9 cellular contexts compared by ENCODE assay signal in genomic region chr6:68343901-68344300, GRCh38.
A peak's percentile ranks its signal among the peaks of the same experiment; 100 is the strongest.
DNase-seq lines count a peak whose midpoint lies in the region; ATAC-seq, FAIRE-seq and TF ChIP-seq lines count a peak whose summit lies in the region.
"Had no signal": no experiment of that assay in that cellular context is flagged by ENCODE, and none has a peak within 500 bp of the region (broad histone marks: within the 10 kb centered on the region; RNA-seq: fewer than 3 reads in every experiment).

No MANE protein-coding gene starts in this region.

- no peaks in the 10 kb centered on the region for H3K9me3 ChIP-seq in pancreas

- no peaks in the 10 kb centered on the region for H3K4me1 ChIP-seq in pancreas

- H3K27ac ChIP-seq in pancreas = no peak overlapping the region
- H3K27ac ChIP-seq: epithelial cell of prostate had no signal

- intact Hi-C loops in pancreas (cut with DNase I) = no loop called here

- TF ChIP-seq CTCF in D721Med (IDR thresholded peaks at IDR 0.05; ENCODE audit: insufficient read depth, missing control alignments) (peak; percentile 50), pancreas (IDR thresholded peaks at IDR 0.05) (peak in 1 of 4 donors; percentile 23)

- no peak for DNase-seq in D721Med (ENCODE audit: insufficient read length, low spot score)
- DNase-seq in HT-29 (ENCODE audit: low spot score) = peak; percentile 62
- peak; percentile 26 for DNase-seq in NCI-H774 (lab: John Stamatoyannopoulos, UW)
- peak; percentile 48 for DNase-seq in cerebellar cortex (ENCODE audit: low spot score)
- peak in 1 of 6 donors; percentile 20 for DNase-seq in pancreas
- no peak for DNase-seq in stimulated activated CD4-positive, alpha-beta T cell treated with anti-CD3 and anti-CD28 coated beads, Interleukin-4, amount 100 ng/mL, for 24 hours

- no peaks in the 10 kb centered on the region for H3K27me3 ChIP-seq in pancreas

- 12 to 18% methylated on average over 1 of the region's 1 CpG for WGBS in pancreas, 2 donors

- FAIRE-seq in D721Med (lab: Jason Lieb, UNC) (no peak), pancreas (lab: Jason Lieb, UNC) (no peak)

- H3K4me3 ChIP-seq in pancreas = no peak overlapping the region

- ATAC-seq in GM21360 (IDR thresholded peaks at IDR 0.05; ENCODE audit: unreplicated experiment) (peak; percentile 91), pancreas (peak in 3 of 4 donors; percentile 41 to 70 (median 63)), HG02970 (IDR thresholded peaks at IDR 0.05; ENCODE audit: low FRiP score, unreplicated experiment) (no peak)

- no peaks in the 10 kb centered on the region for H3K36me3 ChIP-seq in pancreas

Comparison
In these comparisons a context has a peak if more than half of its experiments do, and no peak if none do; other contexts are left out.
1. DNase-seq: peak in HT-29 (single experiment), NCI-H774 (single experiment) and cerebellar cortex (single experiment); none in D721Med (single experiment) and stimulated activated CD4-positive, alpha-beta T cell treated with anti-CD3 and anti-CD28 coated beads, Interleukin-4, amount 100 ng/mL, for 24 hours (single experiment).